In the genomic region with DNA sequence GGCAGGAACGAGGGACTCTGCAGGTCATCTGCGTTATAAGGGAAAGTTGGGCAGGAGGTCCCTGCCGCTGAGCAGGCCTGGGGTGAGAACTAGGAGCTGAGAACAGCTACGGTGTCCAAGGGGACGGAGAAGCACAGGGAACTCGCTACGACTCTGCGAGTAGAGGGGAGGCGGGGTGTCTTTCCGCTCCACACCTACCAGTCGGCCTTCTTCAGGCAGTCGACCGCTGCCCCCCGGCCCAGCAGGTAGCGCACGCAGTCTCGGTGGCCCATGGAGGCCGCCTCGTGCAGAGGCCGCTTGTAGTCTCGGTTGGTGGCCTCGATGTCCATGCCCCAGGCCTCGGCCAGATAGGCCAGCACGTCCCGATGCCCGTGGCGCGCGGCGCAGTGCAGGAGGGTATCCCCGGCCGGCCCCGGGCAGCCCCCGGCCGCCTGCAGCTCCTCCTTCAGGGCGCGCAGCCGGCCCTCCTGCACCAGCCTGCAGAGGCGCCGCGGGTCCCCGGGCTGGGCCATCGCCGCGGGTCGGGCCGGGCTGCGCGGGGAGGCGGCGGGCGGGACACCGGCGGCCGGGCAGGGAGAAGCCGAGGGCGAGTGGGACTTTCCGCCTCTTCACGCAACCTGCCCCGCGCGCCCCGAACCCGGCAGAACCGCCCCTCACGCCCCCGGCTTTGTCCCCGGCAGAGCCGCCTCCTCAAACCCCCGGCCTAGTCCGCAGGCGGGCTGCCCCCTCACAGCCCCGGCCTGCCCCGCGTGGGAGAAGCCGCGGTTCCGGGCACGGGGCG, we compare ENCODE assay signal across 8 cellular contexts. TPM values are rescaled to one million over a fixed set of nuclear protein-coding genes. Genes with fewer than 3 reads are reported as not detected.
A peak's percentile ranks its signal among the peaks of the same experiment; 100 is the strongest.
DNase-seq lines count a peak whose midpoint lies in the region; ATAC-seq and TF ChIP-seq lines count a peak whose summit lies in the region.

No MANE protein-coding gene starts in this region.

- intact Hi-C loops in sciatic nerve (cut with DNase I), result loop anchor here (10.0 kb wide), 1 partner anchor 74 kb away; the partner anchor contains the start of gene GDI2

- peaks cover 35% of the 10 kb centered on the region for H3K36me3 Mint-ChIP-seq in activated T-cell treated with anti-CD3 and anti-CD28 coated beads, Interleukin-2, amount 50 U/mL, for 4 hours (ENCODE audit: insufficient read depth)
- H3K36me3 Mint-ChIP-seq in neural progenitor cell (peaks cover 22% of the 10 kb centered on the region), type B pancreatic cell (peaks cover 17% of the 10 kb centered on the region)

- ATAC-seq in GM18498 (IDR thresholded peaks at IDR 0.05; ENCODE audit: unreplicated experiment), result peak; percentile 33
- ATAC-seq in HG02588 (IDR thresholded peaks at IDR 0.05; ENCODE audit: unreplicated experiment), result peak; percentile 29
- peak; percentile 38 to 39 for ATAC-seq in activated T-cell treated with anti-CD3 and anti-CD28 coated beads, Interleukin-2, amount 50 U/mL, for 4 hours
- no peak for ATAC-seq in sciatic nerve

- peak overlapping the region; percentile 77 for H2AFZ ChIP-seq in neural progenitor cell (replicated peaks)

- DNase-seq in NCI-H510A (lab: John Stamatoyannopoulos, UW) (peak; percentile 20), fibroblast of the aortic adventitia (ENCODE audit: low read depth) (peak; percentile 15), neural progenitor cell (ENCODE audit: low spot score) (peak; percentile 82), type B pancreatic cell (ENCODE audit: extremely low spot score, unreplicated experiment) (no peak), sciatic nerve (ENCODE audit: low spot score) (no peak)
- DNase-seq in activated T-cell treated with anti-CD3 and anti-CD28 coated beads, Interleukin-2, amount 50 U/mL, for 4 hours, result peak; percentile 22

- H3K9me3 ChIP-seq in neural progenitor cell (ENCODE audit: low read depth), result no peaks in the 10 kb centered on the region

- peak overlapping the region; percentile 89 for H3K4me2 ChIP-seq in neural progenitor cell

- H3K9me3 Mint-ChIP-seq in activated T-cell treated with anti-CD3 and anti-CD28 coated beads, Interleukin-2, amount 50 U/mL, for 4 hours, result no peaks in the 10 kb centered on the region
- no peaks in the 10 kb centered on the region for H3K9me3 Mint-ChIP-seq in neural progenitor cell
- no peaks in the 10 kb centered on the region for H3K9me3 Mint-ChIP-seq in type B pancreatic cell

- peak overlapping the region; percentile 78 for H3K4me3 ChIP-seq in fibroblast of the aortic adventitia (ENCODE audit: low read depth, low read length)
- H3K4me3 ChIP-seq in neural progenitor cell, result peak overlapping the region; percentile 80

- H3K27me3 ChIP-seq in neural progenitor cell, result no peaks in the 10 kb centered on the region

- H3K27ac Mint-ChIP-seq in neural progenitor cell, result peak overlapping the region; percentile 92
- H3K27ac Mint-ChIP-seq in type B pancreatic cell, result peak overlapping the region; percentile 82

- H3K36me3 ChIP-seq in neural progenitor cell, result peaks cover 15% of the 10 kb centered on the region

- no peaks in the 10 kb centered on the region for H3K27me3 Mint-ChIP-seq in activated T-cell treated with anti-CD3 and anti-CD28 coated beads, Interleukin-2, amount 50 U/mL, for 4 hours (ENCODE audit: low read depth)
- no peaks in the 10 kb centered on the region for H3K27me3 Mint-ChIP-seq in neural progenitor cell (ENCODE audit: insufficient read depth, low read depth)
- H3K27me3 Mint-ChIP-seq in type B pancreatic cell, result no peaks in the 10 kb centered on the region

- H3K4me1 ChIP-seq in neural progenitor cell, result peaks cover 17% of the 10 kb centered on the region

- TF ChIP-seq CTCF in fibroblast of the aortic adventitia (IDR thresholded peaks at IDR 0.05; ENCODE audit: insufficient read depth, low read length), result no peak
- TF ChIP-seq CTCF in neural progenitor cell (IDR thresholded peaks at IDR 0.05), result peak; percentile 27
- TF ChIP-seq CTCF in type B pancreatic cell (conservative IDR thresholded peaks at IDR 0.05), result no peak

- peaks cover 60% of the 10 kb centered on the region for H4K20me1 ChIP-seq in neural progenitor cell (ENCODE audit: low read depth)

- peak overlapping the region; percentile 67 for H3K27ac ChIP-seq in neural progenitor cell

- H3F3A ChIP-seq in neural progenitor cell (ENCODE audit: low read depth), result peaks cover 11% of the 10 kb centered on the region

- H3K4me1 Mint-ChIP-seq in activated T-cell treated with anti-CD3 and anti-CD28 coated beads, Interleukin-2, amount 50 U/mL, for 4 hours (ENCODE audit: low read depth), result peaks cover 46% of the 10 kb centered on the region
- peaks cover 31% of the 10 kb centered on the region for H3K4me1 Mint-ChIP-seq in neural progenitor cell
- peaks cover 48% of the 10 kb centered on the region for H3K4me1 Mint-ChIP-seq in type B pancreatic cell (ENCODE audit: unreplicated experiment)

- peak overlapping the region; percentile 90 for H3K4me3 Mint-ChIP-seq in activated T-cell treated with anti-CD3 and anti-CD28 coated beads, Interleukin-2, amount 50 U/mL, for 4 hours
- H3K4me3 Mint-ChIP-seq in neural progenitor cell (peak overlapping the region; percentile 98), type B pancreatic cell (peak overlapping the region; percentile 93)

- peaks cover 61% of the 10 kb centered on the region for H3K79me2 ChIP-seq in neural progenitor cell (ENCODE audit: low read depth)

- H3K9ac ChIP-seq in neural progenitor cell, result peak overlapping the region; percentile 62

RNA-seq across cellular contexts. Expression of gene ANKRD16, which starts 0.7 kb away (rescaled TPM):
- 10 to 100 TPM in 2 of 3 donors, 1 to 10 TPM in 1; 9.6 to 11.9 (median 10.3) TPM for total RNA-seq in activated T-cell treated with anti-CD3 and anti-CD28 coated beads, Interleukin-2, amount 50 U/mL, for 4 hours
- 5.0 and 14.0 TPM in 2 replicates for total RNA-seq in fibroblast of the aortic adventitia (ENCODE audit: low replicate concordance)
- total RNA-seq in neural progenitor cell (ENCODE audit: low replicate concordance), result 5.9 and 18.1 TPM in 2 replicates
- total RNA-seq in type B pancreatic cell (ENCODE audit: low replicate concordance), result 6.7 and 15.3 TPM in 2 replicates
- total RNA-seq in sciatic nerve, result 10.0 TPM

RNA-seq across cellular contexts. Expression of gene FBH1, which starts 1.0 kb away (rescaled TPM):
- 10 to 100 TPM; 61.2 to 67.9 (median 62.7) TPM for total RNA-seq in activated T-cell treated with anti-CD3 and anti-CD28 coated beads, Interleukin-2, amount 50 U/mL, for 4 hours
- total RNA-seq in fibroblast of the aortic adventitia (ENCODE audit: low replicate concordance), result 59.0 and 61.4 TPM in 2 replicates
- 37.7 and 59.6 TPM in 2 replicates for total RNA-seq in neural progenitor cell (ENCODE audit: low replicate concordance)
- 73.0 TPM in 2 replicates for total RNA-seq in type B pancreatic cell (ENCODE audit: low replicate concordance)
- total RNA-seq in sciatic nerve, result 85.3 TPM

Comparison
In these comparisons a context has a peak if more than half of its experiments do, and no peak if none do; other contexts are left out.
1. DNase-seq: peak in NCI-H510A (single experiment), activated T-cell treated with anti-CD3 and anti-CD28 coated beads, Interleukin-2, amount 50 U/mL, for 4 hours (single experiment), fibroblast of the aortic adventitia (single experiment) and neural progenitor cell (single experiment); none in type B pancreatic cell (single experiment) and sciatic nerve (single experiment).
2. Peak in every context shown above with its lines, with median percentiles within 50 percentile points of each other: H3K4me3 Mint-ChIP-seq.